Comparison of ENCODE assay signal across 1 cellular context in the genomic region with DNA sequence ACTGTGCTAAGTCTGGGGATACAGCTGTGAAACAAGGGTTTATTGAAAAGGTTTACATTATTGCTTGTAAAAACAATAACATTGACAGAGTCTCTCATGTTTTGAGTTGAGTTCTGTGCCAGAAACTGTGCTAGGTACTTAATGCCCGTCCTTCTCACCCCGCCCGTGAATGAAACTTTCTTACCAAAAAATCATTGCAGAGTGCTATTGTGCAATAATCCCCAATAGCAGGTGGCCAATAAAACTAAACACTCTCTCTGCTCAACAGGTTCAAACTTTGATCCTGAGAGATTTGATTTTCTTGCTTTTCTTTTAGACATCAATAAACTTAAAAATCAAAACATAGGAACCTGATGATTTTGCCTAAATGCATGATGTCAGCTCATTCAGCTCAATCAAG.
TF ChIP-seq lines count a peak whose summit lies in the region.

No MANE protein-coding gene starts in this region.

TF ChIP-seq in liver, 16 proteins besides CTCF, POLR2A, EP300 and RAD21 (continued from another document):
- TF ChIP-seq ATF3 (IDR thresholded peaks at IDR 0.05) (no peak), RXRA (IDR thresholded peaks at IDR 0.05) (peak in 1 of 2 donors; percentile 50), FOXA2 (IDR thresholded peaks at IDR 0.05) (no peak)
